Comparison of ENCODE assay signal across 8 cellular contexts in genomic region chrX:38803609-38804480, GRCh38.
A peak's percentile ranks its signal among the peaks of the same experiment; 100 is the strongest.
DNase-seq lines count a peak whose midpoint lies in the region; ATAC-seq and TF ChIP-seq lines count a peak whose summit lies in the region.

No MANE protein-coding gene starts in this region.

- peak; percentile 49 for TF ChIP-seq POLR2A in GM18505 (IDR thresholded peaks at IDR 0.05; ENCODE audit: borderline replicate concordance, extremely low read depth, insufficient read depth, insufficient read length)

- peak overlapping the region; percentile 88 for H3K27ac ChIP-seq in 22Rv1
- peak overlapping the region; percentile 90 for H3K27ac ChIP-seq in brain microvascular endothelial cell
- H3K27ac ChIP-seq in iPS-18a (ENCODE audit: low read length): peak overlapping the region; percentile 52

- peak; percentile 55 for ATAC-seq in GM18505 (IDR thresholded peaks at IDR 0.05; ENCODE audit: unreplicated experiment)
- ATAC-seq in HG02943 (IDR thresholded peaks at IDR 0.05; ENCODE audit: low read depth, unreplicated experiment): peak; percentile 53

- peak; percentile 83 to 85 for DNase-seq in NCI-H2081 (lab: John Stamatoyannopoulos, UW)
- peak; percentile 22 for DNase-seq in T1000 (lab: John Stamatoyannopoulos, UW)
- no peak for DNase-seq in brain microvascular endothelial cell
- no peak for DNase-seq in skeletal muscle cell (ENCODE audit: low read depth)

- H3K4me1 ChIP-seq in iPS-18a (ENCODE audit: control insufficient read depth, low read depth, low read length): peaks cover 4% of the 10 kb centered on the region

- TF ChIP-seq CTCF in 22Rv1 (IDR thresholded peaks at IDR 0.05): no peak
- no peak for TF ChIP-seq CTCF in brain microvascular endothelial cell (IDR thresholded peaks at IDR 0.05; ENCODE audit: low read depth, low read length, missing control alignments)

- H3K9ac ChIP-seq in iPS-18a (ENCODE audit: low read length): peak overlapping the region; percentile 97

- H3K27me3 ChIP-seq in brain microvascular endothelial cell (replicated peaks): no peaks in the 10 kb centered on the region
- no peaks in the 10 kb centered on the region for H3K27me3 ChIP-seq in iPS-18a (ENCODE audit: control insufficient read depth, insufficient read depth, low read length)

- in situ Hi-C loops in brain microvascular endothelial cell (cut with HindIII; ENCODE audit: low pct_ligation_motif_present, low sequenced_read_pairs): no loop called here

- H3K4me3 ChIP-seq in brain microvascular endothelial cell (ENCODE audit: low read depth, low read length) (peak overlapping the region; percentile 73), iPS-18a (ENCODE audit: low read length) (peak overlapping the region; percentile 94), skeletal muscle cell (ENCODE audit: low read depth, low read length) (peak overlapping the region; percentile 67)

- H3K36me3 ChIP-seq in brain microvascular endothelial cell (replicated peaks): no peaks in the 10 kb centered on the region
- peaks cover 9% of the 10 kb centered on the region for H3K36me3 ChIP-seq in iPS-18a (ENCODE audit: control insufficient read depth, low read depth, low read length)

- peaks cover 13% of the 10 kb centered on the region for H3K9me3 ChIP-seq in iPS-18a (ENCODE audit: control insufficient read depth, low read depth, low read length)

Comparison
In these comparisons a context has a peak if more than half of its experiments do, and no peak if none do; other contexts are left out.
1. DNase-seq: peak in NCI-H2081 (2 of 2) and T1000 (single experiment); none in brain microvascular endothelial cell (single experiment) and skeletal muscle cell (single experiment).
2. Peak in every context shown above with its lines, with median percentiles within 50 percentile points of each other: H3K27ac ChIP-seq and H3K4me3 ChIP-seq.